ENCODE assay signal across 2 cellular contexts in genomic region chr18:564708-565561, GRCh38.
TF ChIP-seq lines count a peak whose summit lies in the region.

No MANE protein-coding gene starts in this region.

TF ChIP-seq in H1, 55 proteins besides CTCF, POLR2A, EP300 and RAD21:
- no peak for TF ChIP-seq SRF (IDR thresholded peaks at IDR 0.05; ENCODE audit: low read depth, low read length)
- no peak for TF ChIP-seq SIX5 (IDR thresholded peaks at IDR 0.05; ENCODE audit: low read depth, low read length)
- no peak for TF ChIP-seq SP4 (IDR thresholded peaks at IDR 0.05; ENCODE audit: low read length)
- no peak for TF ChIP-seq ATF2 (IDR thresholded peaks at IDR 0.05; ENCODE audit: low read length)
- TF ChIP-seq, protein P1, sequence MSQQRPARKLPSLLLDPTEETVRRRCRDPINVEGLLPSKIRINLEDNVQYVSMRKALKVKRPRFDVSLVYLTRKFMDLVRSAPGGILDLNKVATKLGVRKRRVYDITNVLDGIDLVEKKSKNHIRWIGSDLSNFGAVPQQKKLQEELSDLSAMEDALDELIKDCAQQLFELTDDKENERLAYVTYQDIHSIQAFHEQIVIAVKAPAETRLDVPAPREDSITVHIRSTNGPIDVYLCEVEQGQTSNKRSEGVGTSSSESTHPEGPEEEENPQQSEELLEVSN (IDR thresholded peaks at IDR 0.05): no peak
TF ChIP-seq in H1: peak in this region for 0.

TF ChIP-seq in HepG2, 621 proteins besides CTCF, POLR2A, EP300 and RAD21:
- TF ChIP-seq ZSCAN12 (CRISPR knock-in tag; IDR thresholded peaks at IDR 0.05) (no peak), ATF7 (IDR thresholded peaks at IDR 0.05) (peak; percentile 61), ATF7 (CRISPR knock-in tag; IDR thresholded peaks at IDR 0.05) (no peak), CEBPG (CRISPR knock-in tag; IDR thresholded peaks at IDR 0.05) (peak; percentile 66), ZBTB20 (CRISPR knock-in tag; IDR thresholded peaks at IDR 0.05; ENCODE audit: borderline replicate concordance, low read depth) (no peak), ATF4 (CRISPR knock-in tag; IDR thresholded peaks at IDR 0.05) (peak in 1 of 2 experiments; percentile 65; a peak in 1 of 4 replicates), CEBPB (IDR thresholded peaks at IDR 0.05; ENCODE audit: borderline replicate concordance, low read depth, low read length) (peak; percentile 63; the same call in 1 of the 2 replicates)
TF ChIP-seq in HepG2: peak in this region for 4.
